Comparison of ENCODE assay signal across 23 cellular contexts in the genomic region with DNA sequence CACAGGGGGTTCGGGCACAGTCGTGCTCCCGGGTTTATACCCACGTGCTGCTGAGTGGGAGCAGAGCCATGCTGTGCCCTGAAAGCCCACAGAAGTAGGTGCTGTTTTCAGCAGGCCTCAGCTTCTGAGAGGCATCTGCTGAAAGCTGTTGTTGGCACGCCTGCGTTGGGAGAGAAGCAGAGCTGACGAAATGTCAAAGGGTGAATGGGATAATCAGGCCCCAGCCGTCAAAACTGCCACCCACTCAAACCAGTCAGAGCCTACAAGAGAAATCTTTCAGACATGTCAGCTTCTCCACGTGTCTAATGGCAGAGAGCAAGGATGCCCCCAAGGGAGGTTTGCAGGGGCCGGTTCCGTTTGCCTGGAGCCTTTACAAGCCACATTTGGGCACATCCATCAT.
"Had no signal": no experiment of that assay in that cellular context is flagged by ENCODE, and none has a peak within 500 bp of the region (broad histone marks: within the 10 kb centered on the region; RNA-seq: fewer than 3 reads in every experiment).

No MANE protein-coding gene starts in this region.

- H3K79me2 ChIP-seq: hepatocyte had no signal

- DNase-seq: islet precursor cell; left ventricle myocardium inferior; naive B cell; natural killer cell; pancreas; right lobe of liver; stimulated activated CD4-positive, alpha-beta T cell treated with anti-CD3 and anti-CD28 coated beads, Interleukin-1b, Interleukin-23, amount 100 ng/mL, for 48 hours; stimulated activated CD4-positive, alpha-beta T cell treated with anti-CD3 and anti-CD28 coated beads, Interleukin-2, amount 100 ng/mL, for 48 hours; stimulated activated CD4-positive, alpha-beta T cell treated with anti-CD3 and anti-CD28 coated beads, Interleukin-4, amount 100 ng/mL, for 4 hours; stimulated activated CD8-positive, alpha-beta memory T cell treated with anti-CD3 and anti-CD28 coated beads, Interleukin-4, amount 100 ng/mL, for 48 hours; stimulated activated naive CD4-positive, alpha-beta T cell treated with Interleukin-2 at 50 U/mL for 16 hours; stimulated activated naive CD8-positive, alpha-beta T cell treated with anti-CD3 and anti-CD28 coated beads, Interleukin-15, amount 100 ng/mL, for 72 hours; testis; thyroid gland; transverse colon; upper lobe of left lung had no signal

- H2AFZ ChIP-seq: hepatocyte had no signal

- H3K9me3 ChIP-seq: left ventricle myocardium inferior, pancreas, prostate gland, right atrium auricular region, right lobe of liver, testis, thyroid gland, transverse colon, upper lobe of left lung, vagina had no signal

- ATAC-seq: natural killer cell; pancreas; right lobe of liver; stimulated activated memory B cell treated with anti-CD40 and anti-IgM and Interleukin-4, amounts not matched to agents 10 μg/mL and 1 μg/mL and 100 μg/mL, for 72 hours; stimulated activated naive CD8-positive, alpha-beta T cell treated with anti-CD3 and anti-CD28 coated beads, Interleukin-15, amount 100 ng/mL, for 72 hours had no signal

- H3K4me3 ChIP-seq: hepatocyte, left ventricle myocardium inferior, lung, pancreas, prostate gland, right atrium auricular region, right lobe of liver, smooth muscle cell, testis, thyroid gland, transverse colon, upper lobe of left lung, vagina had no signal

- H3K27ac ChIP-seq: hepatocyte, left ventricle myocardium inferior, pancreas, prostate gland, right atrium auricular region, right lobe of liver, testis, thyroid gland, transverse colon, upper lobe of left lung, vagina had no signal

- H3K4me1 ChIP-seq: left ventricle myocardium inferior, pancreas, prostate gland, right atrium auricular region, right lobe of liver, testis, thyroid gland, transverse colon, upper lobe of left lung, vagina had no signal

- H3K27me3 ChIP-seq: hepatocyte, pancreas, right atrium auricular region, right lobe of liver, testis, thyroid gland, transverse colon, upper lobe of left lung, vagina had no signal

- H3K4me2 ChIP-seq: hepatocyte, smooth muscle cell had no signal

- H3K36me3 ChIP-seq: left ventricle myocardium inferior, pancreas, prostate gland, right atrium auricular region, right lobe of liver, thyroid gland, transverse colon, upper lobe of left lung, vagina had no signal
